ENCODE assay signal across 8 cellular contexts in genomic region chr6:142566628-142567396, GRCh38.
DNase-seq lines count a peak whose midpoint lies in the region; ATAC-seq and TF ChIP-seq lines count a peak whose summit lies in the region.

No MANE protein-coding gene starts in this region.

- no peaks in the 10 kb centered on the region for H3K27me3 ChIP-seq in CD4-positive, alpha-beta memory T cell (ENCODE audit: insufficient read depth, low read length)
- H3K27me3 ChIP-seq in prostate gland (replicated peaks; ENCODE audit: insufficient read depth) = no peaks in the 10 kb centered on the region

- peak in 3 of 4 experiments; percentile 37 to 73 (median 52) for TF ChIP-seq CTCF in prostate gland (IDR thresholded peaks at IDR 0.05)

- no peaks in the 10 kb centered on the region for H3K36me3 ChIP-seq in CD4-positive, alpha-beta memory T cell (ENCODE audit: insufficient read depth, low read length)
- H3K36me3 ChIP-seq in prostate gland = no peaks in the 10 kb centered on the region

- CTCF ChIA-PET in CD4-positive, alpha-beta memory T cell (lab: Charles Lee; ENCODE audit: partially characterized antibody) = interaction anchor here (0.6 to 3.3 kb wide), 15 partner anchors 8 to 884 kb away, joined by 3 to 28 read pairs (median 3); partner anchors contain the start of genes ADAT2 and PEX3

- POLR2A ChIA-PET in CD4-positive, alpha-beta memory T cell (lab: Charles Lee; ENCODE audit: partially characterized antibody) = no interaction called here

- peak overlapping the region in 2 of 8 donors; percentile 29 to 53 for H3K4me3 Mint-ChIP-seq in CD4-positive, alpha-beta memory T cell
- H3K4me3 Mint-ChIP-seq in activated T-helper 1 cell treated with anti-CD3 and anti-CD28 coated beads, Interleukin-12 subunit alpha, Interleukin-12 subunit beta, Interleukin-2, Interleukin-4 antibody, amounts not matched to agents 30 ng/mL and 10 ng/mL and 1 ng/mL, durations not matched to agents 14 hours and 24 hours and 36 hours = no peak overlapping the region

- peaks cover 34 to 59% (median 51%) of the 10 kb centered on the region in 4 donors for H3K4me1 Mint-ChIP-seq in CD4-positive, alpha-beta memory T cell
- peaks cover 48% of the 10 kb centered on the region for H3K4me1 Mint-ChIP-seq in activated T-helper 1 cell treated with anti-CD3 and anti-CD28 coated beads, Interleukin-12 subunit alpha, Interleukin-12 subunit beta, Interleukin-2, Interleukin-4 antibody, amounts not matched to agents 30 ng/mL and 10 ng/mL and 1 ng/mL, durations not matched to agents 14 hours and 24 hours and 36 hours (ENCODE audit: low read depth)

- H3K4me3 ChIP-seq in CD4-positive, alpha-beta memory T cell (ENCODE audit: low read length in 2 of 2) = no peak overlapping the region
- H3K4me3 ChIP-seq in prostate gland = no peak overlapping the region

- intact Hi-C loops in CD4-positive, alpha-beta memory T cell (cut with micrococcal nuclease) = loop anchor here (1.0 to 5.0 kb wide), 4 partner anchors 93 to 1445 kb away; no protein-coding TSS in a partner anchor
- intact Hi-C loops in activated T-helper 1 cell treated with anti-CD3 and anti-CD28 coated beads, Interleukin-12 subunit alpha, Interleukin-12 subunit beta, Interleukin-2, Interleukin-4 antibody, amounts not matched to agents 30 ng/mL and 10 ng/mL and 1 ng/mL, durations not matched to agents 14 hours and 24 hours and 36 hours (cut with micrococcal nuclease) = loop anchor here (1.0 to 10.0 kb wide), 8 partner anchors 92 to 885 kb away; partner anchors contain the start of genes ADAT2, AIG1 and PEX3
- intact Hi-C loops in prostate gland (cut with DNase I) = no loop called here

- DNase-seq in CD4-positive, alpha-beta memory T cell = peak; percentile 47 to 49 (median 48)
- DNase-seq in RKO (ENCODE audit: low spot score) = peak; percentile 56
- DNase-seq in activated T-helper 1 cell treated with anti-CD3 and anti-CD28 coated beads, Interleukin-12 subunit alpha, Interleukin-12 subunit beta, Interleukin-2, Interleukin-4 antibody, amounts not matched to agents 30 ng/mL and 10 ng/mL and 1 ng/mL, durations not matched to agents 14 hours and 24 hours and 36 hours (ENCODE audit: low spot score) = peak; percentile 38
- peak; percentile 54 for DNase-seq in germinal center (ENCODE audit: low spot score)
- peak; percentile 20 for DNase-seq in prostate gland (ENCODE audit: low spot score)
- DNase-seq in cerebellum (ENCODE audit: low spot score) = no peak

- WGBS in prostate gland = 77% methylated on average over 10 of the region's 10 CpGs

- H3K9me3 ChIP-seq in CD4-positive, alpha-beta memory T cell (ENCODE audit: control insufficient read depth in 1 of 2, low read length in 2 of 2) = no peaks in the 10 kb centered on the region
- no peaks in the 10 kb centered on the region for H3K9me3 ChIP-seq in prostate gland

- no peaks in the 10 kb centered on the region for H3K27me3 Mint-ChIP-seq in CD4-positive, alpha-beta memory T cell
- no peaks in the 10 kb centered on the region for H3K27me3 Mint-ChIP-seq in activated T-helper 1 cell treated with anti-CD3 and anti-CD28 coated beads, Interleukin-12 subunit alpha, Interleukin-12 subunit beta, Interleukin-2, Interleukin-4 antibody, amounts not matched to agents 30 ng/mL and 10 ng/mL and 1 ng/mL, durations not matched to agents 14 hours and 24 hours and 36 hours (ENCODE audit: insufficient read depth)

- no peak overlapping the region for H3K27ac ChIP-seq in CD4-positive, alpha-beta memory T cell (ENCODE audit: low read depth, low read length)
- H3K27ac ChIP-seq in prostate gland = no peak overlapping the region

- H3K36me3 Mint-ChIP-seq in CD4-positive, alpha-beta memory T cell = no peaks in the 10 kb centered on the region
- no peaks in the 10 kb centered on the region for H3K36me3 Mint-ChIP-seq in activated T-helper 1 cell treated with anti-CD3 and anti-CD28 coated beads, Interleukin-12 subunit alpha, Interleukin-12 subunit beta, Interleukin-2, Interleukin-4 antibody, amounts not matched to agents 30 ng/mL and 10 ng/mL and 1 ng/mL, durations not matched to agents 14 hours and 24 hours and 36 hours (ENCODE audit: low read depth)

- peak overlapping the region in 6 of 7 donors; percentile 24 to 64 (median 40) for H3K27ac Mint-ChIP-seq in CD4-positive, alpha-beta memory T cell
- H3K27ac Mint-ChIP-seq in activated T-helper 1 cell treated with anti-CD3 and anti-CD28 coated beads, Interleukin-12 subunit alpha, Interleukin-12 subunit beta, Interleukin-2, Interleukin-4 antibody, amounts not matched to agents 30 ng/mL and 10 ng/mL and 1 ng/mL, durations not matched to agents 14 hours and 24 hours and 36 hours = no peak overlapping the region

- TF ChIP-seq POLR2A in prostate gland (IDR thresholded peaks at IDR 0.05) = no peak

- H3K9me3 Mint-ChIP-seq in CD4-positive, alpha-beta memory T cell = no peaks in the 10 kb centered on the region
- H3K9me3 Mint-ChIP-seq in activated T-helper 1 cell treated with anti-CD3 and anti-CD28 coated beads, Interleukin-12 subunit alpha, Interleukin-12 subunit beta, Interleukin-2, Interleukin-4 antibody, amounts not matched to agents 30 ng/mL and 10 ng/mL and 1 ng/mL, durations not matched to agents 14 hours and 24 hours and 36 hours = no peaks in the 10 kb centered on the region

- peaks cover 52% of the 10 kb centered on the region for H3K4me1 ChIP-seq in CD4-positive, alpha-beta memory T cell (ENCODE audit: insufficient read depth, low read length)
- no peaks in the 10 kb centered on the region for H3K4me1 ChIP-seq in prostate gland (replicated peaks)

- ATAC-seq in GM19043 (IDR thresholded peaks at IDR 0.05; ENCODE audit: low read depth, unreplicated experiment) (peak; percentile 59), HG03521 (IDR thresholded peaks at IDR 0.05; ENCODE audit: unreplicated experiment) (peak; percentile 65)
